Comparison of ENCODE assay signal across 10 cellular contexts in the genomic region with DNA sequence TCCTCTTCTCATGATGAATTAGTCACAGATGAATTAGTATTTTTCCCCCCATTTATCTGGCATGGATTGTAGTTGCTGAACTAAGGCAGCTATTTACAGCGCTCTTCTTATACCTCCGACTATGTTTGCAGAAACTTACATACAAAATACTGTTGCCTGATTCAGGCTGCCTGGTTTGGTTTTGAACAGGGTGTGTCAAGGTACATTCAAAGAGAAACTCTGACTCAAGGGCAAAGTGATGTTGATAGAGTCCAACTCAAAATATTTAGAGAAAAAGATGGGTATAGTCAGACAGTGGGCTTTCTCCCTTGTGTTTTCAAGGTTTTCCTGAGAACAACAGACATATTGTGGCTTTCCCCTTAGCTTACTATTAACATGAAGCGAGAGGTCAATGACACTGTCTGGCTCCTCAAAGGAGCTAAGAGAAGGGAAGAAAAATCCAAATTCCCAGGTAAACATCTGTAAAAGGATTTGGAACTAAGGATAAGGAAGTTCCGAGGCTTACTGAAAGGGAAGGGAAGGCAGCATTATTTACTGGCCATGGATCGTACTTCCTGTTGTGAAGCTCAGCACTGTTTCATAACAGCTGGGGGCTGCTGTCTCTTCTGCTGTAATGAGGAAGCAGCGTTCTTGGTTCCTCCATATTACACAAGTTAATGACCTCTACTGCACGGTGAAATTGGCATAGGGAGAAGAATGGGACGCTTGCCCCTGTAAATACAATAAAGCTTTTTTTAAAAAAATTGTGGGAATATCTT. TPM values are rescaled to one million over a fixed set of nuclear protein-coding genes. Genes with fewer than 3 reads are reported as not detected.
A peak's percentile ranks its signal among the peaks of the same experiment; 100 is the strongest.
DNase-seq lines count a peak whose midpoint lies in the region; ATAC-seq, FAIRE-seq and TF ChIP-seq lines count a peak whose summit lies in the region.
"Had no signal": no experiment of that assay in that cellular context is flagged by ENCODE, and none has a peak within 500 bp of the region (broad histone marks: within the 10 kb centered on the region; RNA-seq: fewer than 3 reads in every experiment).

No MANE protein-coding gene starts in this region.

- POLR2A ChIA-PET in PC-3 (lab: Charles Lee; ENCODE audit: unreplicated experiment): no interaction called here

- H3K27ac ChIP-seq in PC-3 (ENCODE audit: low read length): no peak overlapping the region

- H3K36me3 ChIP-seq in PC-3 (ENCODE audit: low read depth, low read length): no peaks in the 10 kb centered on the region

- no peaks in the 10 kb centered on the region for H3K27me3 ChIP-seq in PC-3 (ENCODE audit: low read length)

- H2AFZ ChIP-seq in PC-3 (ENCODE audit: low read length): no peak overlapping the region; the same call in 1 of the 2 replicates

- H3K27ac Mint-ChIP-seq in activated T-cell treated with anti-CD3 and anti-CD28 coated beads, Interleukin-2, amount 50 U/mL, for 72 hours: peak overlapping the region; percentile 93
- peak overlapping the region; percentile 87 for H3K27ac Mint-ChIP-seq in stimulated activated naive CD8-positive, alpha-beta T cell treated with anti-CD3 and anti-CD28 coated beads, Interleukin-15, Interleukin-2, amounts not matched to agents 100 ng/mL and 50 ng/mL, for 24 hours

- H3K9ac ChIP-seq in PC-3 (ENCODE audit: low read length): no peak overlapping the region

- H3K9me2 ChIP-seq in PC-3 (replicated peaks; ENCODE audit: low read length): no peaks in the 10 kb centered on the region

- H3K9me3 Mint-ChIP-seq in activated T-cell treated with anti-CD3 and anti-CD28 coated beads, Interleukin-2, amount 50 U/mL, for 72 hours: peaks cover 0 to 2% of the 10 kb centered on the region in 2 donors
- H3K9me3 Mint-ChIP-seq in stimulated activated naive CD8-positive, alpha-beta T cell treated with anti-CD3 and anti-CD28 coated beads, Interleukin-15, Interleukin-2, amounts not matched to agents 100 ng/mL and 50 ng/mL, for 24 hours: no peaks in the 10 kb centered on the region

- peak; percentile 92 to 96 for ATAC-seq in activated T-cell treated with anti-CD3 and anti-CD28 coated beads, Interleukin-2, amount 50 U/mL, for 72 hours (replicated peaks in 1 of 2)
- ATAC-seq in HG02943 (IDR thresholded peaks at IDR 0.05; ENCODE audit: low read depth, unreplicated experiment) (peak; percentile 76), PC-3 (0 out of 2 replicates have a peak, but pooled peaks have one; percentile 29)

- peak overlapping the region; percentile 47 to 73 for H3K4me3 Mint-ChIP-seq in activated T-cell treated with anti-CD3 and anti-CD28 coated beads, Interleukin-2, amount 50 U/mL, for 72 hours
- H3K4me3 Mint-ChIP-seq in stimulated activated naive CD8-positive, alpha-beta T cell treated with anti-CD3 and anti-CD28 coated beads, Interleukin-15, Interleukin-2, amounts not matched to agents 100 ng/mL and 50 ng/mL, for 24 hours: peak overlapping the region; percentile 64
- H3K4me3 Mint-ChIP-seq: neural crest cell had no signal

- intact Hi-C loops in PC-3 (cut with micrococcal nuclease): no loop called here

- no peaks in the 10 kb centered on the region for H3F3A ChIP-seq in PC-3 (ENCODE audit: low read length, unreplicated experiment)

- peaks cover 54% of the 10 kb centered on the region for H3K27me3 Mint-ChIP-seq in activated T-cell treated with anti-CD3 and anti-CD28 coated beads, Interleukin-2, amount 50 U/mL, for 72 hours (ENCODE audit: low read depth)
- H3K27me3 Mint-ChIP-seq in stimulated activated naive CD8-positive, alpha-beta T cell treated with anti-CD3 and anti-CD28 coated beads, Interleukin-15, Interleukin-2, amounts not matched to agents 100 ng/mL and 50 ng/mL, for 24 hours: no peaks in the 10 kb centered on the region

- H3K4me2 ChIP-seq in PC-3 (ENCODE audit: low read length): no peak overlapping the region

- H4K20me1 ChIP-seq in PC-3 (ENCODE audit: low read length): no peaks in the 10 kb centered on the region

- no TSS peak for BruUV-seq in PC-3 (replicated peaks; lab: Mats Ljungman, UMichigan)

- CTCF ChIA-PET in PC-3 (lab: Charles Lee): no interaction called here

- no peak for TF ChIP-seq CTCF in PC-3 (conservative IDR thresholded peaks at IDR 0.05; ENCODE audit: low read depth, low read length)
- TF ChIP-seq CTCF in fibroblast of villous mesenchyme (IDR thresholded peaks at IDR 0.05; ENCODE audit: insufficient read depth, low read depth, low read length): no peak

- H3K4me3 ChIP-seq in PC-3 (ENCODE audit: low read length): no peak overlapping the region
- no peak overlapping the region for H3K4me3 ChIP-seq in fibroblast of villous mesenchyme (ENCODE audit: low read depth, low read length)

- peaks cover 37% of the 10 kb centered on the region for H3K4me1 ChIP-seq in PC-3 (ENCODE audit: insufficient read depth, low read length)

- peak; percentile 32 to 47 for DNase-seq in activated T-cell treated with anti-CD3 and anti-CD28 coated beads, Interleukin-2, amount 50 U/mL, for 72 hours
- DNase-seq in activated T-cell treated with anti-CD3 and anti-CD28 coated beads for 4 hours (no peak), PC-3 (no peak), fibroblast of villous mesenchyme (ENCODE audit: low read depth) (peak; percentile 79), NCI-H187 (lab: John Stamatoyannopoulos, UW) (no peak), RCC 7860 (ENCODE audit: low spot score) (no peak)

- H3K36me3 Mint-ChIP-seq in activated T-cell treated with anti-CD3 and anti-CD28 coated beads, Interleukin-2, amount 50 U/mL, for 72 hours (ENCODE audit: insufficient read depth in 2 of 2): peaks cover 0 to 2% of the 10 kb centered on the region in 2 donors
- no peaks in the 10 kb centered on the region for H3K36me3 Mint-ChIP-seq in stimulated activated naive CD8-positive, alpha-beta T cell treated with anti-CD3 and anti-CD28 coated beads, Interleukin-15, Interleukin-2, amounts not matched to agents 100 ng/mL and 50 ng/mL, for 24 hours (ENCODE audit: low read depth)

- H3K4me1 Mint-ChIP-seq in activated T-cell treated with anti-CD3 and anti-CD28 coated beads, Interleukin-2, amount 50 U/mL, for 72 hours (ENCODE audit: low read depth): peaks cover 64% of the 10 kb centered on the region
- peaks cover 51% of the 10 kb centered on the region for H3K4me1 Mint-ChIP-seq in stimulated activated naive CD8-positive, alpha-beta T cell treated with anti-CD3 and anti-CD28 coated beads, Interleukin-15, Interleukin-2, amounts not matched to agents 100 ng/mL and 50 ng/mL, for 24 hours (ENCODE audit: low read depth)

- no peaks in the 10 kb centered on the region for H3K79me2 ChIP-seq in PC-3 (ENCODE audit: low read length)

- FAIRE-seq in RCC 7860 (lab: Jason Lieb, UNC): no peak

- no peaks in the 10 kb centered on the region for H3K9me3 ChIP-seq in PC-3 (ENCODE audit: low read length)

RNA-seq across cellular contexts. Expression of a gene that starts 30.9 kb away (rescaled TPM):
- total RNA-seq in activated T-cell treated with anti-CD3 and anti-CD28 coated beads, Interleukin-2, amount 50 U/mL, for 72 hours: under 1 TPM in 1 of 2 donors, not detected in 1; 0.09 TPM
- total RNA-seq in PC-3 (2014; rRNA removed): not detected in 2 replicates
- under 0.01 TPM in 2 replicates for total RNA-seq in fibroblast of villous mesenchyme
- total RNA-seq: activated CD8-positive, alpha-beta memory T cell treated with anti-CD3 and anti-CD28 coated beads for 36 hours had no signal

RNA-seq across cellular contexts. Expression of a gene that starts 38.6 kb away (rescaled TPM):
- total RNA-seq in activated T-cell treated with anti-CD3 and anti-CD28 coated beads, Interleukin-2, amount 50 U/mL, for 72 hours: 1,000 to 10,000 TPM; 4,011 to 4,477 TPM
- total RNA-seq in PC-3 (2014; rRNA removed) (1,640 and 2,159 TPM in 2 replicates), fibroblast of villous mesenchyme (7,483 and 8,887 TPM in 2 replicates)

Comparison
In these comparisons a context has a peak if more than half of its experiments do, and no peak if none do; other contexts are left out.
1. DNase-seq: peak in activated T-cell treated with anti-CD3 and anti-CD28 coated beads, Interleukin-2, amount 50 U/mL, for 72 hours (2 of 2) and fibroblast of villous mesenchyme (single experiment); none in activated T-cell treated with anti-CD3 and anti-CD28 coated beads for 4 hours (single experiment), PC-3 (single experiment), NCI-H187 (0 of 2) and RCC 7860 (single experiment).
2. ATAC-seq: peak in every context shown above with its lines; median percentile 94 in activated T-cell treated with anti-CD3 and anti-CD28 coated beads, Interleukin-2, amount 50 U/mL, for 72 hours; 76 in HG02943; 29 in PC-3.